ENCODE assay signal across 25 cellular contexts in genomic region chr5:132405646-132406045, GRCh38.
DNase-seq lines count a peak whose midpoint lies in the region; ATAC-seq lines count a peak whose summit lies in the region.
"Had no signal": no experiment of that assay in that cellular context is flagged by ENCODE, and none has a peak within 500 bp of the region (broad histone marks: within the 10 kb centered on the region; RNA-seq: fewer than 3 reads in every experiment).

No MANE protein-coding gene starts in this region.

- H3K4me1 Mint-ChIP-seq in activated naive CD4-positive, alpha-beta T cell treated with anti-CD3 and anti-CD28 coated beads, Interleukin-2, amount 50 U/mL, for 24 hours, result peaks cover 84% of the 10 kb centered on the region
- peaks cover 52 to 67% of the 10 kb centered on the region in 2 donors for H3K4me1 Mint-ChIP-seq in effector memory CD8-positive, alpha-beta T cell (ENCODE audit: low read depth in 2 of 2)
- H3K4me1 Mint-ChIP-seq: endodermal cell had no signal

- H3K36me3 Mint-ChIP-seq in activated naive CD4-positive, alpha-beta T cell treated with anti-CD3 and anti-CD28 coated beads, Interleukin-2, amount 50 U/mL, for 24 hours, result peaks cover 2% of the 10 kb centered on the region
- no peaks in the 10 kb centered on the region for H3K36me3 Mint-ChIP-seq in effector memory CD8-positive, alpha-beta T cell (ENCODE audit: insufficient read depth)

- DNase-seq in activated naive CD4-positive, alpha-beta T cell (lab: John Stamatoyannopoulos, UW), result no peak
- DNase-seq in OCI-M1 (lab: John Stamatoyannopoulos, UW), result peak; percentile 65
- DNase-seq in effector memory CD8-positive, alpha-beta T cell, result no peak
- DNase-seq in C1 segment of cervical spinal cord (lab: John Stamatoyannopoulos, UW), result no peak
- DNase-seq in T-helper 1 cell, result no peak
- DNase-seq: activated CD4-positive, CD25-positive, alpha-beta regulatory T cell treated with anti-CD3 and anti-CD28 coated beads, Interleukin-2, amount 50 U/mL, for 72 hours; activated naive CD4-positive, alpha-beta T cell treated with anti-CD3 and anti-CD28 coated beads, Interleukin-2, amount 50 U/mL, for 16 hours; aorta; colonic mucosa; DND-41; endodermal cell; foreskin keratinocyte; heart right ventricle; left cardiac atrium; NCI-H1092; NCI-H187; NCI-H2227 treated with DMSO at 0.1 percent for 48 hours; NCI-H526 treated with DMSO at 0.1 percent for 48 hours; right cardiac atrium; SJCRH30; stimulated activated CD4-positive, alpha-beta T cell treated with anti-CD3 and anti-CD28 coated beads, Interleukin-2, amount 100 ng/mL, for 48 hours; upper lobe of left lung had no signal

- H3K27me3 Mint-ChIP-seq in activated naive CD4-positive, alpha-beta T cell treated with anti-CD3 and anti-CD28 coated beads, Interleukin-2, amount 50 U/mL, for 24 hours, result no peaks in the 10 kb centered on the region
- no peaks in the 10 kb centered on the region for H3K27me3 Mint-ChIP-seq in effector memory CD8-positive, alpha-beta T cell

- peak overlapping the region; percentile 5 for H3K4me3 Mint-ChIP-seq in activated naive CD4-positive, alpha-beta T cell treated with anti-CD3 and anti-CD28 coated beads, Interleukin-2, amount 50 U/mL, for 24 hours
- peak overlapping the region in 1 of 2 donors; percentile 9 for H3K4me3 Mint-ChIP-seq in effector memory CD8-positive, alpha-beta T cell
- H3K4me3 Mint-ChIP-seq: endodermal cell; T-helper 1 cell treated with Interleukin-12 subunit alpha and Interleukin-12 subunit beta and Interleukin-4 antibody, amounts not matched to agents 30 μg/mL and 1 μg/mL, for 36 hours had no signal

- no peak for ATAC-seq in effector memory CD8-positive, alpha-beta T cell (replicated peaks)
- ATAC-seq in GM19395 (IDR thresholded peaks at IDR 0.05; ENCODE audit: unreplicated experiment), result no peak
- ATAC-seq: foreskin keratinocyte, heart right ventricle, left cardiac atrium, right cardiac atrium had no signal

- peaks cover 5% of the 10 kb centered on the region for H3K9me3 Mint-ChIP-seq in activated naive CD4-positive, alpha-beta T cell treated with anti-CD3 and anti-CD28 coated beads, Interleukin-2, amount 50 U/mL, for 24 hours
- H3K9me3 Mint-ChIP-seq in effector memory CD8-positive, alpha-beta T cell, result no peaks in the 10 kb centered on the region
- H3K9me3 Mint-ChIP-seq: endodermal cell had no signal

- peak overlapping the region; percentile 87 for H3K27ac Mint-ChIP-seq in activated naive CD4-positive, alpha-beta T cell treated with anti-CD3 and anti-CD28 coated beads, Interleukin-2, amount 50 U/mL, for 24 hours
- H3K27ac Mint-ChIP-seq in effector memory CD8-positive, alpha-beta T cell, result peak overlapping the region; percentile 95 to 96
- H3K27ac Mint-ChIP-seq: endodermal cell; T-helper 1 cell treated with Interleukin-12 subunit alpha and Interleukin-12 subunit beta and Interleukin-4 antibody, amounts not matched to agents 30 μg/mL and 1 μg/mL, for 36 hours had no signal
